Comparison of ENCODE assay signal across 29 cellular contexts in genomic region chr3:85255954-85256353, GRCh38.
DNase-seq lines count a peak whose midpoint lies in the region; ATAC-seq and TF ChIP-seq lines count a peak whose summit lies in the region.
"Had no signal": no experiment of that assay in that cellular context is flagged by ENCODE, and none has a peak within 500 bp of the region (broad histone marks: within the 10 kb centered on the region; RNA-seq: fewer than 3 reads in every experiment).

No MANE protein-coding gene starts in this region.

- H3K27ac ChIP-seq in H9 (ENCODE audit: insufficient read length, low read depth, low read length) (no peak overlapping the region), PC-3 (ENCODE audit: low read length) (no peak overlapping the region), dorsolateral prefrontal cortex (peak overlapping the region in 45 of 59 donors; percentile 0 to 78 (median 30))
- H3K27ac ChIP-seq: esophagus squamous epithelium, hepatocyte, left lung, parathyroid adenoma, sigmoid colon, tibial artery had no signal

- H4K5ac ChIP-seq in H9 (ENCODE audit: insufficient read length, low read depth, low read length): no peak overlapping the region

- H2BK5ac ChIP-seq in H9 (ENCODE audit: insufficient read length, low read length): no peak overlapping the region

- no peak overlapping the region for H2AFZ ChIP-seq in H9 (ENCODE audit: low read length)
- H2AFZ ChIP-seq in PC-3 (ENCODE audit: low read length): no peak overlapping the region
- H2AFZ ChIP-seq: hepatocyte, parathyroid adenoma had no signal

- H2AK5ac ChIP-seq in H9 (ENCODE audit: insufficient read length, low read length): no peak overlapping the region

- POLR2A ChIA-PET in PC-3 (lab: Charles Lee; ENCODE audit: unreplicated experiment): interaction anchor here (0.5 to 0.7 kb wide), 2 partner anchors 25 to 517 kb away, joined by 4 to 6 read pairs; no protein-coding TSS in a partner anchor

- H4K91ac ChIP-seq in H9 (ENCODE audit: insufficient read length, low read depth, low read length): no peak overlapping the region

- H3K23ac ChIP-seq in H9 (ENCODE audit: insufficient read length, low read depth, low read length): no peak overlapping the region

- H3K18ac ChIP-seq in H9 (ENCODE audit: insufficient read length, low read depth, low read length): no peak overlapping the region

- peaks cover 11 to 13% of the 10 kb centered on the region in 2 experiments for H3K4me1 Mint-ChIP-seq in H9
- peaks cover 22% of the 10 kb centered on the region for H3K4me1 Mint-ChIP-seq in osteocyte (ENCODE audit: unreplicated experiment)
- H3K4me1 Mint-ChIP-seq: activated B cell treated with CpG ODN at 0.5 μM for 24 hours; central memory CD8-positive, alpha-beta T cell; natural killer cell had no signal

- H3K9me3 Mint-ChIP-seq in H9 (no peaks in the 10 kb centered on the region), osteocyte (ENCODE audit: unreplicated experiment) (no peaks in the 10 kb centered on the region)

- H3K4ac ChIP-seq in H9 (ENCODE audit: low read depth, low read length): no peak overlapping the region

- no peaks in the 10 kb centered on the region for H3K9me2 ChIP-seq in PC-3 (replicated peaks; ENCODE audit: low read length)

- no peaks in the 10 kb centered on the region for H3K27me3 Mint-ChIP-seq in H9 (ENCODE audit: low read depth)
- no peaks in the 10 kb centered on the region for H3K27me3 Mint-ChIP-seq in osteocyte (ENCODE audit: unreplicated experiment)
- H3K27me3 Mint-ChIP-seq: activated B cell treated with CpG ODN at 0.5 μM for 24 hours; central memory CD8-positive, alpha-beta T cell; effector memory CD8-positive, alpha-beta T cell; stimulated activated naive CD8-positive, alpha-beta T cell treated with anti-CD3 and anti-CD28 coated beads, Interleukin-15, Interleukin-2, amounts not matched to agents 100 ng/mL and 50 ng/mL, for 24 hours had no signal

- H3K27me3 ChIP-seq in H9 (ENCODE audit: insufficient read depth, low read length) (no peaks in the 10 kb centered on the region), PC-3 (ENCODE audit: low read length) (no peaks in the 10 kb centered on the region), dorsolateral prefrontal cortex (no peaks in the 10 kb centered on the region)
- H3K27me3 ChIP-seq: esophagus squamous epithelium, hepatocyte, left lung, sigmoid colon, tibial artery had no signal

- H3K36me3 Mint-ChIP-seq in H9 (ENCODE audit: insufficient read depth in 1 of 3, low read depth in 3 of 3) (no peaks in the 10 kb centered on the region), osteocyte (ENCODE audit: unreplicated experiment) (no peaks in the 10 kb centered on the region)
- H3K36me3 Mint-ChIP-seq: activated naive CD4-positive, alpha-beta T cell treated with anti-CD3 and anti-CD28 coated beads, Interleukin-2, amount 50 U/mL, for 72 hours; natural killer cell had no signal

- H3K23me2 ChIP-seq in H9 (ENCODE audit: insufficient read length, low read depth, low read length, poor library complexity, severe bottlenecking): no peaks in the 10 kb centered on the region

- H2BK12ac ChIP-seq in H9 (ENCODE audit: insufficient read length, low read depth, low read length): no peak overlapping the region

- no peaks in the 10 kb centered on the region for H3K79me1 ChIP-seq in H9 (ENCODE audit: insufficient read depth, low read depth, low read length, poor library complexity, severe bottlenecking)

- H3K9me3 ChIP-seq in H9 (ENCODE audit: control insufficient read depth, low read depth, low read length): no peaks in the 10 kb centered on the region
- H3K9me3 ChIP-seq in PC-3 (ENCODE audit: low read length): no peaks in the 10 kb centered on the region
- H3K9me3 ChIP-seq: esophagus squamous epithelium, left lung, sigmoid colon, tibial artery had no signal

- H3K4me3 ChIP-seq in PC-3 (ENCODE audit: low read length) (no peak overlapping the region), dorsolateral prefrontal cortex (peak overlapping the region in 7 of 59 donors; percentile 1 to 27 (median 11))
- H3K4me3 ChIP-seq: esophagus squamous epithelium, hepatocyte, left lung, sigmoid colon, tibial artery had no signal

- no peak overlapping the region for H3K14ac ChIP-seq in H9 (ENCODE audit: insufficient read depth, low read length)

- H3K36me3 ChIP-seq in PC-3 (ENCODE audit: low read depth, low read length): no peaks in the 10 kb centered on the region
- H3K36me3 ChIP-seq: esophagus squamous epithelium, left lung, sigmoid colon, tibial artery had no signal

- H3K27ac Mint-ChIP-seq in H9 (peak overlapping the region in 2 of 3 experiments; percentile 20 to 57; a peak in 2 of 7 replicates), osteocyte (ENCODE audit: unreplicated experiment) (peak overlapping the region; percentile 20)
- H3K27ac Mint-ChIP-seq: activated B cell treated with CpG ODN at 0.5 μM for 24 hours; activated naive CD4-positive, alpha-beta T cell treated with anti-CD3 and anti-CD28 coated beads, Interleukin-2, amount 50 U/mL, for 72 hours; activated T-helper 2 cell treated with anti-CD3 and anti-CD28 coated beads, Interferon-gamma antibody, Interleukin-2, Interleukin-4, amounts not matched to agents 10 μg/mL and 5 μg/mL and 100 μg/mL, durations not matched to agents 14 hours and 24 hours and 36 hours; effector memory CD8-positive, alpha-beta T cell; natural killer cell; stimulated activated naive CD8-positive, alpha-beta T cell treated with anti-CD3 and anti-CD28 coated beads, Interleukin-15, Interleukin-2, amounts not matched to agents 100 ng/mL and 50 ng/mL, for 24 hours had no signal

- no peaks in the 10 kb centered on the region for H3K4me1 ChIP-seq in H9 (ENCODE audit: insufficient read depth, low read length)
- peaks cover 7% of the 10 kb centered on the region; the same call in 1 of the 2 replicates for H3K4me1 ChIP-seq in PC-3 (ENCODE audit: insufficient read depth, low read length)
- H3K4me1 ChIP-seq: esophagus squamous epithelium, left lung, parathyroid adenoma, sigmoid colon, tibial artery had no signal

- H3K9ac ChIP-seq in H9 (ENCODE audit: extremely low read depth, insufficient read length, low read length): no peak overlapping the region
- no peak overlapping the region for H3K9ac ChIP-seq in PC-3 (ENCODE audit: low read length)
- H3K9ac ChIP-seq: parathyroid adenoma had no signal

- no peak overlapping the region for H3T11ph ChIP-seq in H9 (ENCODE audit: low read length)

- ATAC-seq in PC-3 (peak; percentile 45), SK-N-SH treated with all-trans-retinoic acid at 6 μM for 48 hours (no peak), GM19452 (IDR thresholded peaks at IDR 0.05; ENCODE audit: unreplicated experiment) (no peak)
- ATAC-seq: activated naive CD4-positive, alpha-beta T cell treated with anti-CD3 and anti-CD28 coated beads, Interleukin-2, amount 50 U/mL, for 72 hours; effector memory CD8-positive, alpha-beta T cell; left lung; natural killer cell; Right ventricle myocardium inferior had no signal

- no peak overlapping the region for H4K8ac ChIP-seq in H9 (replicated peaks; ENCODE audit: insufficient read length, low read depth, low read length)

- no peak overlapping the region for H2BK120ac ChIP-seq in H9 (ENCODE audit: low read depth, low read length, poor library complexity, severe bottlenecking)

- no TSS peak for BruUV-seq in PC-3 (replicated peaks; lab: Mats Ljungman, UMichigan)

- H3K4me2 ChIP-seq in H9 (ENCODE audit: insufficient read depth, insufficient read length, low read length): no peak overlapping the region
- no peak overlapping the region for H3K4me2 ChIP-seq in PC-3 (ENCODE audit: low read length)
- H3K4me2 ChIP-seq: hepatocyte had no signal

- H3K4me3 Mint-ChIP-seq in H9 (no peak overlapping the region), osteocyte (ENCODE audit: unreplicated experiment) (peak overlapping the region; percentile 3)
- H3K4me3 Mint-ChIP-seq: activated B cell treated with CpG ODN at 0.5 μM for 24 hours; central memory CD8-positive, alpha-beta T cell; effector memory CD8-positive, alpha-beta T cell; natural killer cell; stimulated activated naive CD8-positive, alpha-beta T cell treated with anti-CD3 and anti-CD28 coated beads, Interleukin-15, Interleukin-2, amounts not matched to agents 100 ng/mL and 50 ng/mL, for 24 hours had no signal

- H3K79me2 ChIP-seq in H9 (ENCODE audit: insufficient read depth, low read length) (no peaks in the 10 kb centered on the region), PC-3 (ENCODE audit: low read length) (no peaks in the 10 kb centered on the region)
- H3K79me2 ChIP-seq: hepatocyte, parathyroid adenoma had no signal

- no peak overlapping the region for H2BK15ac ChIP-seq in H9 (ENCODE audit: low read depth, low read length)

- H4K20me1 ChIP-seq in H9 (ENCODE audit: control insufficient read depth, insufficient read depth, insufficient read length) (no peaks in the 10 kb centered on the region), PC-3 (ENCODE audit: low read length) (no peaks in the 10 kb centered on the region)

- intact Hi-C loops in PC-3 (cut with micrococcal nuclease) (no loop called here), dorsolateral prefrontal cortex (cut with DNase I) (no loop called here)

- CTCF ChIA-PET in PC-3 (lab: Charles Lee): no interaction called here

- no peak overlapping the region for H2BK20ac ChIP-seq in H9 (ENCODE audit: low read depth, low read length, poor library complexity, severe bottlenecking)

- no peak for DNase-seq in H9
- DNase-seq in PC-3: no peak
- peak in 5 of 10 donors; percentile 15 to 54 (median 33) for DNase-seq in dorsolateral prefrontal cortex
- DNase-seq in osteocyte (ENCODE audit: extremely low spot score, unreplicated experiment): no peak
- DNase-seq in activated CD4-positive, alpha-beta T cell treated with anti-CD3 and anti-CD28 coated beads for 48 hours: no peak
- no peak for DNase-seq in AML-193 (lab: John Stamatoyannopoulos, UW)
- DNase-seq: activated B cell treated with CpG ODN at 0.5 μM for 24 hours; activated CD4-positive, alpha-beta T cell treated with anti-CD3 and anti-CD28 coated beads, Interleukin-2, amount 50 U/mL, for 4 hours; activated CD8-positive, alpha-beta memory T cell treated with anti-CD3 and anti-CD28 coated beads, Interleukin-2, amount 50 U/mL, for 4 hours; effector memory CD8-positive, alpha-beta T cell; esophagus squamous epithelium; KG1; left lung; natural killer cell; NCI-H1436 treated with DMSO at 0.1 percent for 48 hours; NCI-H82; sigmoid colon; stimulated activated CD4-positive, alpha-beta T cell treated with anti-CD3 and anti-CD28 coated beads, Interleukin-15, amount 100 ng/mL, for 24 hours; T-helper 9 cell; tibial artery had no signal

- WGBS in H9 (ENCODE audit: extremely low coverage, insufficient read length, low lambda C conversion rate): no CpG with 5 or more reads among the region's 4 CpGs

- no peaks in the 10 kb centered on the region for H3F3A ChIP-seq in PC-3 (ENCODE audit: low read length, unreplicated experiment)

- H3K56ac ChIP-seq in H9 (ENCODE audit: insufficient read length, low read depth, low read length): no peak overlapping the region

- TF ChIP-seq CTCF in H9 (conservative IDR thresholded peaks at IDR 0.05) (no peak), PC-3 (conservative IDR thresholded peaks at IDR 0.05; ENCODE audit: low read depth, low read length) (no peak), dorsolateral prefrontal cortex (IDR thresholded peaks at IDR 0.05 in 54 of 56, conservative IDR thresholded peaks at IDR 0.05 in 2 of 56; ENCODE audit: low read depth in 1 of 56, partially characterized antibody in 56 of 56) (no peak), osteocyte (IDR thresholded peaks at IDR 0.05) (no peak)

TF ChIP-seq in SK-N-SH treated with all-trans-retinoic acid at 6 μM for 48 hours, 23 proteins besides CTCF, POLR2A, EP300 and RAD21 (continues in another document):
- no peak for TF ChIP-seq ESRRG (CRISPR knock-in tag; IDR thresholded peaks at IDR 0.05)
- no peak for TF ChIP-seq ZC3H10 (CRISPR knock-in tag; IDR thresholded peaks at IDR 0.05)

Comparison
In these comparisons a context has a peak if more than half of its experiments do, and no peak if none do; other contexts are left out.
1. H3K27ac ChIP-seq: peak in dorsolateral prefrontal cortex (45 of 59); none in H9 (single experiment) and PC-3 (single experiment).